ENCODE assay signal across 9 cellular contexts in genomic region chr1:117077267-117077666, GRCh38. TPM values are rescaled to one million over a fixed set of nuclear protein-coding genes. Genes with fewer than 3 reads are reported as not detected.
A peak's percentile ranks its signal among the peaks of the same experiment; 100 is the strongest.
DNase-seq lines count a peak whose midpoint lies in the region; ATAC-seq and TF ChIP-seq lines count a peak whose summit lies in the region.
"Had no signal": no experiment of that assay in that cellular context is flagged by ENCODE, and none has a peak within 500 bp of the region (broad histone marks: within the 10 kb centered on the region; RNA-seq: fewer than 3 reads in every experiment).

No MANE protein-coding gene starts in this region.

- H3K4me1 Mint-ChIP-seq in activated CD4-positive, alpha-beta T cell treated with anti-CD3 and anti-CD28 coated beads, Interleukin-2, amount 10 ng/mL, durations not matched to agents 7 days and 5 days, result peaks cover 8% of the 10 kb centered on the region
- no peaks in the 10 kb centered on the region for H3K4me1 Mint-ChIP-seq in activated CD8-positive, alpha-beta T cell treated with anti-CD3 and anti-CD28 coated beads, Interleukin-2, amount 10 ng/mL, durations not matched to agents 7 days and 5 days (ENCODE audit: low read depth)

- no peaks in the 10 kb centered on the region for H3K27me3 Mint-ChIP-seq in activated CD4-positive, alpha-beta T cell treated with anti-CD3 and anti-CD28 coated beads, Interleukin-2, amount 10 ng/mL, durations not matched to agents 7 days and 5 days
- no peaks in the 10 kb centered on the region for H3K27me3 Mint-ChIP-seq in activated CD8-positive, alpha-beta T cell treated with anti-CD3 and anti-CD28 coated beads, Interleukin-2, amount 10 ng/mL, durations not matched to agents 7 days and 5 days (ENCODE audit: low read depth)

- H3K36me3 Mint-ChIP-seq in activated CD4-positive, alpha-beta T cell treated with anti-CD3 and anti-CD28 coated beads, Interleukin-2, amount 10 ng/mL, durations not matched to agents 7 days and 5 days (ENCODE audit: low read depth), result peaks cover 67% of the 10 kb centered on the region
- H3K36me3 Mint-ChIP-seq in activated CD8-positive, alpha-beta T cell treated with anti-CD3 and anti-CD28 coated beads, Interleukin-2, amount 10 ng/mL, durations not matched to agents 7 days and 5 days (ENCODE audit: low read depth), result peaks cover 73% of the 10 kb centered on the region

- CTCF ChIA-PET in activated CD4-positive, alpha-beta T cell treated with anti-CD3 and anti-CD28 coated beads, Interleukin-2, amount 10 ng/mL, durations not matched to agents 7 days and 5 days (lab: Charles Lee), result interaction anchor here (2.2 kb wide), 1 partner anchor 9 kb away, joined by 8 read pairs; no protein-coding TSS in a partner anchor
- CTCF ChIA-PET in activated CD8-positive, alpha-beta T cell treated with anti-CD3 and anti-CD28 coated beads, Interleukin-2, amount 10 ng/mL, durations not matched to agents 7 days and 5 days (lab: Charles Lee), result interaction anchor here (1.1 to 1.3 kb wide), 2 partner anchors 10 to 52 kb away, joined by 3 to 7 read pairs; no protein-coding TSS in a partner anchor

- DNase-seq in activated CD4-positive, alpha-beta T cell treated with anti-CD3 and anti-CD28 coated beads for 48 hours, result peak; percentile 73
- no peak for DNase-seq in activated CD4-positive, alpha-beta T cell treated with anti-CD3 and anti-CD28 coated beads, Interleukin-2, amount 10 ng/mL, durations not matched to agents 7 days and 5 days
- DNase-seq in activated CD8-positive, alpha-beta T cell treated with anti-CD3 and anti-CD28 coated beads, Interleukin-2, amount 10 ng/mL, durations not matched to agents 7 days and 5 days, result peak; percentile 30
- DNase-seq in fibroblast of mammary gland (ENCODE audit: low read depth) (peak; percentile 94), foreskin melanocyte (no peak), NCI-H524 treated with DMSO at 0.1 percent for 48 hours (lab: John Stamatoyannopoulos, UW) (no peak)
- peak; percentile 66 for DNase-seq in stimulated activated CD8-positive, alpha-beta memory T cell treated with anti-CD3 and anti-CD28 coated beads, Interleukin-4, amount 100 ng/mL, for 48 hours
- DNase-seq: NCI-H1417 treated with DMSO at 0.1 percent for 48 hours had no signal

- no peak for ATAC-seq in activated CD8-positive, alpha-beta T cell treated with anti-CD3 and anti-CD28 coated beads, Interleukin-2, amount 10 ng/mL, durations not matched to agents 7 days and 5 days
- ATAC-seq in GM21619 (IDR thresholded peaks at IDR 0.05; ENCODE audit: unreplicated experiment), result no peak

- no peak for TF ChIP-seq CTCF in fibroblast of mammary gland (conservative IDR thresholded peaks at IDR 0.05; ENCODE audit: control insufficient read depth, insufficient read depth, low read depth, low read length)

- POLR2A ChIA-PET in activated CD4-positive, alpha-beta T cell treated with anti-CD3 and anti-CD28 coated beads, Interleukin-2, amount 10 ng/mL, durations not matched to agents 7 days and 5 days (lab: Charles Lee), result interaction anchor here (0.7 kb wide), 1 partner anchor 17 kb away, joined by 3 read pairs; no protein-coding TSS in a partner anchor
- POLR2A ChIA-PET in activated CD8-positive, alpha-beta T cell treated with anti-CD3 and anti-CD28 coated beads, Interleukin-2, amount 10 ng/mL, durations not matched to agents 7 days and 5 days (lab: Charles Lee), result no interaction called here

- no peaks in the 10 kb centered on the region for H3K9me3 Mint-ChIP-seq in activated CD4-positive, alpha-beta T cell treated with anti-CD3 and anti-CD28 coated beads, Interleukin-2, amount 10 ng/mL, durations not matched to agents 7 days and 5 days
- no peaks in the 10 kb centered on the region for H3K9me3 Mint-ChIP-seq in activated CD8-positive, alpha-beta T cell treated with anti-CD3 and anti-CD28 coated beads, Interleukin-2, amount 10 ng/mL, durations not matched to agents 7 days and 5 days (ENCODE audit: insufficient read depth)

- H3K27ac Mint-ChIP-seq in activated CD4-positive, alpha-beta T cell treated with anti-CD3 and anti-CD28 coated beads, Interleukin-2, amount 10 ng/mL, durations not matched to agents 7 days and 5 days, result no peak overlapping the region
- peak overlapping the region; percentile 1 for H3K27ac Mint-ChIP-seq in activated CD8-positive, alpha-beta T cell treated with anti-CD3 and anti-CD28 coated beads, Interleukin-2, amount 10 ng/mL, durations not matched to agents 7 days and 5 days

- no peak overlapping the region for H3K4me3 ChIP-seq in fibroblast of mammary gland (ENCODE audit: control insufficient read depth, low read depth, low read length)

- H3K4me3 Mint-ChIP-seq in activated CD4-positive, alpha-beta T cell treated with anti-CD3 and anti-CD28 coated beads, Interleukin-2, amount 10 ng/mL, durations not matched to agents 7 days and 5 days, result no peak overlapping the region
- no peak overlapping the region for H3K4me3 Mint-ChIP-seq in activated CD8-positive, alpha-beta T cell treated with anti-CD3 and anti-CD28 coated beads, Interleukin-2, amount 10 ng/mL, durations not matched to agents 7 days and 5 days

RNA-seq across cellular contexts. Expression of gene TTF2, which starts 17.1 kb away (rescaled TPM):
- 100 to 1,000 TPM; 123 to 133 TPM for total RNA-seq in activated CD4-positive, alpha-beta T cell treated with anti-CD3 and anti-CD28 coated beads, Interleukin-2, amount 10 ng/mL, durations not matched to agents 7 days and 5 days
- 100 to 1,000 TPM; 121 to 135 TPM for total RNA-seq in activated CD8-positive, alpha-beta T cell treated with anti-CD3 and anti-CD28 coated beads, Interleukin-2, amount 10 ng/mL, durations not matched to agents 7 days and 5 days

RNA-seq across cellular contexts. Expression of gene TRIM45, which starts 44.3 kb away (rescaled TPM):
- total RNA-seq in activated CD4-positive, alpha-beta T cell treated with anti-CD3 and anti-CD28 coated beads, Interleukin-2, amount 10 ng/mL, durations not matched to agents 7 days and 5 days, result under 1 TPM; 0.33 to 0.47 TPM
- total RNA-seq in activated CD8-positive, alpha-beta T cell treated with anti-CD3 and anti-CD28 coated beads, Interleukin-2, amount 10 ng/mL, durations not matched to agents 7 days and 5 days, result under 1 TPM; 0.44 to 0.87 TPM

Comparison
In these comparisons a context has a peak if more than half of its experiments do, and no peak if none do; other contexts are left out.
1. DNase-seq: peak in activated CD4-positive, alpha-beta T cell treated with anti-CD3 and anti-CD28 coated beads for 48 hours (single experiment), activated CD8-positive, alpha-beta T cell treated with anti-CD3 and anti-CD28 coated beads, Interleukin-2, amount 10 ng/mL, durations not matched to agents 7 days and 5 days (single experiment), fibroblast of mammary gland (single experiment) and stimulated activated CD8-positive, alpha-beta memory T cell treated with anti-CD3 and anti-CD28 coated beads, Interleukin-4, amount 100 ng/mL, for 48 hours (single experiment); none in activated CD4-positive, alpha-beta T cell treated with anti-CD3 and anti-CD28 coated beads, Interleukin-2, amount 10 ng/mL, durations not matched to agents 7 days and 5 days (single experiment), foreskin melanocyte (single experiment) and NCI-H524 treated with DMSO at 0.1 percent for 48 hours (single experiment).